ENCODE assay signal across 25 cellular contexts in the genomic region with DNA sequence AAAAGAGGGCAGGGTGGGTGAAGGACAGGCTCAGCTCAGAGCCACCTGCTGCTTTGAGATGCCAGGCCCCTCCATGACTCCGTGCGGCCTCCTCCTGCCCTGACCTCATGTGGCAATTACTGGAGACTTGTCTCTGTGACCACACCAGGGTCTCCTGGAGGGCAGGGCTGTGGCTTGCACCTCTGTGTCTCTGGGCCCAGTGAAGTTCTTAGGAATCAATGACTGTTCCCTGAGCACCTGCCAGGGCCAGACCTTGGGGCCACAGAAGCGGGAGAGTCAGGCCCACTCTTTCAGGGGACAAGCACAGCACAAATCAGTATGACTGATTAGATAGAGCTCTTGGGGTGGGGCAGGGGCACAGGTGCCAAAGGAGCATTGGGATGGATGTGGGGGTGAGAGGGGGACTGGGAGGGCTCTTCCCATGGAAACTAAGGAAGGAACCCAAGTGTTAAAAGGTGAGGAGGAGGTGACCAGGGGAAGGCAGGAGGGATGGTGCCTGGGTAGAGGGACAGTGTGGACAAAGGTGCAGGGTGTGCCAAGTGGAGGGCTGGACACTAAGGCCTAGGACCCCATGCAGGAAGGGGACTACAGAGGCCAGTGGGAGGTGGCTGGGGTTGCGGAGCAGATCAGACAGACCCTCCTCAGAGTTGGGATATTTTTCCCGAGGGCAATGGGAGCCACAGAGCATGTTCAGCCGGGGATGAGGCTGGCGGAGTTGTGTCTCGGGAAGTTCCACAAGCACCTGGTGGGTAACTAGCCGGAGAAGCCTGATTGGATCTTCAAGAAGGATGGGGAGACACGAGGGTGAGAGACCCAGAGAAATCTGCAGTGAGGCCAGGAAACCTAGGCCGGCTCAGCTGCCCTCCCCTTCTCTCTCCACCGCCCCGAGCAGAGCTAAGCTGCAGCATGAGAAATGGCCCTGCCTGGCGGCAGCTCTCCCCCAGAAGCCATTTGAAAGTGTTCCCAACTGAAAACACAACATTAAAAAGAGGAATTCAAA.
A peak's percentile ranks its signal among the peaks of the same experiment; 100 is the strongest.
DNase-seq lines count a peak whose midpoint lies in the region; ATAC-seq and TF ChIP-seq lines count a peak whose summit lies in the region.
"Had no signal": no experiment of that assay in that cellular context is flagged by ENCODE, and none has a peak within 500 bp of the region (broad histone marks: within the 10 kb centered on the region; RNA-seq: fewer than 3 reads in every experiment).

No MANE protein-coding gene starts in this region.

- H3K4me3 Mint-ChIP-seq in stimulated activated naive CD8-positive, alpha-beta T cell treated with anti-CD3 and anti-CD28 coated beads, Interleukin-15, amount 100 ng/mL, for 72 hours: no peak overlapping the region
- no peak overlapping the region for H3K4me3 Mint-ChIP-seq in glutamatergic neuron (ENCODE audit: unreplicated experiment)
- H3K4me3 Mint-ChIP-seq: activated CD4-positive, alpha-beta memory T cell treated with anti-CD3 and anti-CD28 coated beads, Interleukin-2, amount 10 ng/mL, durations not matched to agents 7 days and 5 days; activated naive CD8-positive, alpha-beta T cell treated with anti-CD3 and anti-CD28 coated beads, Interleukin-2, amount 50 U/mL, for 24 hours; memory B cell; T-helper 1 cell treated with Interleukin-12 subunit alpha and Interleukin-12 subunit beta and Interleukin-4 antibody, amounts not matched to agents 30 μg/mL and 1 μg/mL, for 36 hours had no signal

- H3K4me2 ChIP-seq in neuronal stem cell (ENCODE audit: insufficient read depth, low read length, poor library complexity, severe bottlenecking) (no peak overlapping the region), hepatocyte (no peak overlapping the region)
- H3K4me2 ChIP-seq: KMS-11 had no signal

- DNase-seq in stimulated activated naive CD8-positive, alpha-beta T cell treated with anti-CD3 and anti-CD28 coated beads, Interleukin-15, amount 100 ng/mL, for 72 hours: no peak
- DNase-seq in stimulated activated naive CD8-positive, alpha-beta T cell treated with anti-CD3 and anti-CD28 coated beads, Interleukin-15, Interleukin-2, amounts not matched to agents 100 U/mL and 50 U/mL, for 24 hours: no peak
- DNase-seq in glutamatergic neuron: peak; percentile 16
- no peak for DNase-seq in neuronal stem cell (ENCODE audit: low spot score)
- peak; percentile 17 to 56 for DNase-seq in aorta
- no peak for DNase-seq in stimulated activated CD4-positive, alpha-beta T cell treated with anti-CD3 and anti-CD28 coated beads, Interleukin-12 subunit alpha, Interleukin-12 subunit beta, amount 100 ng/mL, for 4 hours
- no peak for DNase-seq in GDM1 (lab: John Stamatoyannopoulos, UW)
- DNase-seq in hepatocyte (ENCODE audit: low spot score): no peak
- DNase-seq: activated CD4-positive, alpha-beta memory T cell treated with anti-CD3 and anti-CD28 coated beads, Interleukin-2, amount 10 ng/mL, durations not matched to agents 7 days and 5 days; activated CD4-positive, CD25-positive, alpha-beta regulatory T cell treated with anti-CD3 and anti-CD28 coated beads, Interleukin-2, amount 50 U/mL, for 72 hours; activated CD8-positive, alpha-beta memory T cell treated with anti-CD3 and anti-CD28 coated beads, Interleukin-2, amount 50 U/mL, for 48 hours; activated naive CD8-positive, alpha-beta T cell treated with anti-CD3 and anti-CD28 coated beads, Interleukin-2, amount 50 U/mL, for 24 hours; Calu3; NCI-H1417 treated with DMSO at 0.1 percent for 48 hours; NCI-H2081; NCI-H226; stimulated activated CD4-positive, alpha-beta T cell treated with anti-CD3 and anti-CD28 coated beads, Interleukin-15, amount 100 ng/mL, for 24 hours; stimulated activated naive CD4-positive, alpha-beta T cell had no signal

- H4K20me1 ChIP-seq in hepatocyte (ENCODE audit: insufficient read depth, poor library complexity, severe bottlenecking): no peaks in the 10 kb centered on the region

- H2AFZ ChIP-seq in neuronal stem cell (ENCODE audit: low read length) (no peak overlapping the region), hepatocyte (no peak overlapping the region)

- H3K4me1 ChIP-seq in neuronal stem cell (ENCODE audit: control insufficient read depth in 2 of 2, insufficient read depth in 1 of 2, low read depth in 1 of 2, low read length in 2 of 2) (no peaks in the 10 kb centered on the region), aorta (ENCODE audit: control insufficient read depth in 1 of 2, insufficient read depth in 2 of 2, low read length in 2 of 2) (no peaks in the 10 kb centered on the region), hepatocyte (ENCODE audit: insufficient read depth) (no peaks in the 10 kb centered on the region)
- H3K4me1 ChIP-seq: Peyer's patch had no signal

- H3K27me3 ChIP-seq in neuronal stem cell (ENCODE audit: control insufficient read depth in 3 of 3, insufficient read depth in 3 of 3, low read depth in 1 of 3, low read length in 3 of 3): peaks cover 0 to 53% (median 0%) of the 10 kb centered on the region in 3 experiments
- H3K27me3 ChIP-seq in aorta (ENCODE audit: control insufficient read depth in 1 of 2, insufficient read depth in 2 of 2, low read length in 1 of 2): no peaks in the 10 kb centered on the region
- no peaks in the 10 kb centered on the region for H3K27me3 ChIP-seq in hepatocyte
- H3K27me3 ChIP-seq: ovary, Peyer's patch had no signal

- H3K36me3 ChIP-seq in neuronal stem cell (replicated peaks in 1 of 2; ENCODE audit: control insufficient read depth in 2 of 2, insufficient read depth in 2 of 2, low read length in 2 of 2) (no peaks in the 10 kb centered on the region), aorta (ENCODE audit: control insufficient read depth in 1 of 2, insufficient read depth in 2 of 2, low read length in 1 of 2) (no peaks in the 10 kb centered on the region), hepatocyte (replicated peaks; ENCODE audit: insufficient read depth, low read depth) (no peaks in the 10 kb centered on the region)
- H3K36me3 ChIP-seq: ovary, Peyer's patch had no signal

- peaks cover 39% of the 10 kb centered on the region for H3K27me3 Mint-ChIP-seq in stimulated activated naive CD8-positive, alpha-beta T cell treated with anti-CD3 and anti-CD28 coated beads, Interleukin-15, amount 100 ng/mL, for 72 hours
- H3K27me3 Mint-ChIP-seq in glutamatergic neuron (ENCODE audit: unreplicated experiment): peaks cover 14% of the 10 kb centered on the region
- H3K27me3 Mint-ChIP-seq: activated CD4-positive, alpha-beta memory T cell treated with anti-CD3 and anti-CD28 coated beads, Interleukin-2, amount 10 ng/mL, durations not matched to agents 7 days and 5 days; activated naive CD8-positive, alpha-beta T cell treated with anti-CD3 and anti-CD28 coated beads, Interleukin-2, amount 50 U/mL, for 24 hours had no signal

- H3K4me3 ChIP-seq in neuronal stem cell (ENCODE audit: low read length in 2 of 2): no peak overlapping the region
- H3K4me3 ChIP-seq in aorta (ENCODE audit: low read length in 2 of 2): no peak overlapping the region
- no peak overlapping the region for H3K4me3 ChIP-seq in hepatocyte
- H3K4me3 ChIP-seq: dorsolateral prefrontal cortex, ovary, Peyer's patch had no signal

- no peak overlapping the region for H3K27ac ChIP-seq in neuronal stem cell (replicated peaks; ENCODE audit: low read length)
- H3K27ac ChIP-seq in aorta (ENCODE audit: low read depth in 1 of 2, low read length in 2 of 2): no peak overlapping the region
- no peak overlapping the region for H3K27ac ChIP-seq in hepatocyte
- H3K27ac ChIP-seq: C4-2B, dorsolateral prefrontal cortex, KMS-11, ovary, Peyer's patch had no signal

- H4K91ac ChIP-seq in neuronal stem cell (ENCODE audit: low read depth, low read length, poor library complexity): no peak overlapping the region

- no CpG with 5 or more reads among the region's 14 CpGs for WGBS in neuronal stem cell (ENCODE audit: extremely low coverage in 2 of 2, insufficient read length in 2 of 2, insufficient replicate concordance in 1 of 2), 2 donors
- 87 to 88% methylated on average over 14 of the region's 14 CpGs for WGBS in aorta, 2 donors
- 80% methylated on average over 14 of the region's 14 CpGs for WGBS in hepatocyte (ENCODE audit: low lambda C conversion rate, missing lambda C conversion rate)

- H2BK120ac ChIP-seq in neuronal stem cell (ENCODE audit: low read depth, low read length): no peak overlapping the region

- no peaks in the 10 kb centered on the region for H3K9me3 Mint-ChIP-seq in stimulated activated naive CD8-positive, alpha-beta T cell treated with anti-CD3 and anti-CD28 coated beads, Interleukin-15, amount 100 ng/mL, for 72 hours
- H3K9me3 Mint-ChIP-seq in glutamatergic neuron (ENCODE audit: unreplicated experiment): peaks cover 1% of the 10 kb centered on the region
- H3K9me3 Mint-ChIP-seq: activated CD4-positive, alpha-beta memory T cell treated with anti-CD3 and anti-CD28 coated beads, Interleukin-2, amount 10 ng/mL, durations not matched to agents 7 days and 5 days; activated naive CD8-positive, alpha-beta T cell treated with anti-CD3 and anti-CD28 coated beads, Interleukin-2, amount 50 U/mL, for 24 hours; memory B cell; T-helper 1 cell treated with Interleukin-12 subunit alpha and Interleukin-12 subunit beta and Interleukin-4 antibody, amounts not matched to agents 30 μg/mL and 1 μg/mL, for 36 hours had no signal

- H3K79me1 ChIP-seq in neuronal stem cell (ENCODE audit: low read depth, low read length): no peaks in the 10 kb centered on the region

- H3K9ac ChIP-seq in neuronal stem cell (ENCODE audit: low read depth, low read length, poor library complexity): peak overlapping the region; percentile 66
- H3K9ac ChIP-seq: KMS-11 had no signal

- H2BK5ac ChIP-seq in neuronal stem cell (ENCODE audit: low read length): no peak overlapping the region

- no peak for TF ChIP-seq CTCF in glutamatergic neuron (IDR thresholded peaks at IDR 0.05; ENCODE audit: partially characterized antibody, unreplicated experiment)
- no peak for TF ChIP-seq CTCF in hepatocyte (IDR thresholded peaks at IDR 0.05; ENCODE audit: poor library complexity)

- ATAC-seq in stimulated activated naive CD8-positive, alpha-beta T cell treated with anti-CD3 and anti-CD28 coated beads, Interleukin-15, amount 100 ng/mL, for 72 hours: no peak
- no peak for ATAC-seq in stimulated activated naive CD8-positive, alpha-beta T cell treated with anti-CD3 and anti-CD28 coated beads, Interleukin-15, Interleukin-2, amounts not matched to agents 100 U/mL and 50 U/mL, for 24 hours
- ATAC-seq in aorta (ENCODE audit: low FRiP score): no peak
- ATAC-seq: activated naive CD8-positive, alpha-beta T cell treated with anti-CD3 and anti-CD28 coated beads, Interleukin-2, amount 50 U/mL, for 24 hours had no signal

- H2BK15ac ChIP-seq in neuronal stem cell (ENCODE audit: low read length): no peak overlapping the region

- no peaks in the 10 kb centered on the region for H3K79me2 ChIP-seq in hepatocyte

- no peak overlapping the region for H4K8ac ChIP-seq in neuronal stem cell (ENCODE audit: low read depth, low read length)

- H3K36me3 Mint-ChIP-seq in glutamatergic neuron (ENCODE audit: unreplicated experiment): no peaks in the 10 kb centered on the region
- H3K36me3 Mint-ChIP-seq: memory B cell had no signal

- H3K27ac Mint-ChIP-seq in stimulated activated naive CD8-positive, alpha-beta T cell treated with anti-CD3 and anti-CD28 coated beads, Interleukin-15, amount 100 ng/mL, for 72 hours: peak overlapping the region; percentile 47 to 91
- H3K27ac Mint-ChIP-seq in glutamatergic neuron (ENCODE audit: unreplicated experiment): no peak overlapping the region
- H3K27ac Mint-ChIP-seq: activated CD4-positive, alpha-beta memory T cell treated with anti-CD3 and anti-CD28 coated beads, Interleukin-2, amount 10 ng/mL, durations not matched to agents 7 days and 5 days; activated naive CD8-positive, alpha-beta T cell treated with anti-CD3 and anti-CD28 coated beads, Interleukin-2, amount 50 U/mL, for 24 hours; memory B cell; T-helper 1 cell treated with Interleukin-12 subunit alpha and Interleukin-12 subunit beta and Interleukin-4 antibody, amounts not matched to agents 30 μg/mL and 1 μg/mL, for 36 hours had no signal

- H2BK12ac ChIP-seq in neuronal stem cell (ENCODE audit: low read length): no peak overlapping the region

- intact Hi-C loops in aorta (cut with DNase I): no loop called here

- peak overlapping the region; percentile 83 for H3K18ac ChIP-seq in neuronal stem cell (ENCODE audit: low read length)

- no peak overlapping the region for H2AK5ac ChIP-seq in neuronal stem cell (ENCODE audit: low read depth, low read length)

- no peaks in the 10 kb centered on the region for H3K4me1 Mint-ChIP-seq in stimulated activated naive CD8-positive, alpha-beta T cell treated with anti-CD3 and anti-CD28 coated beads, Interleukin-15, amount 100 ng/mL, for 72 hours
- peaks cover 3% of the 10 kb centered on the region for H3K4me1 Mint-ChIP-seq in glutamatergic neuron (ENCODE audit: low read depth, unreplicated experiment)
- H3K4me1 Mint-ChIP-seq: activated CD4-positive, alpha-beta memory T cell treated with anti-CD3 and anti-CD28 coated beads, Interleukin-2, amount 10 ng/mL, durations not matched to agents 7 days and 5 days; activated naive CD8-positive, alpha-beta T cell treated with anti-CD3 and anti-CD28 coated beads, Interleukin-2, amount 50 U/mL, for 24 hours; memory B cell had no signal

- peak overlapping the region; percentile 58 for H3K14ac ChIP-seq in neuronal stem cell (ENCODE audit: low read length)

- no peak overlapping the region for H3K4ac ChIP-seq in neuronal stem cell (ENCODE audit: low read length)

- H3K9me2 ChIP-seq in hepatocyte (replicated peaks; ENCODE audit: insufficient read depth): no peaks in the 10 kb centered on the region

- no peak overlapping the region for H3K23ac ChIP-seq in neuronal stem cell (ENCODE audit: low read depth, low read length, poor library complexity)

- H3K9me3 ChIP-seq in neuronal stem cell (replicated peaks in 1 of 2; ENCODE audit: control insufficient read depth in 2 of 2, insufficient read depth in 1 of 2, low read depth in 1 of 2, low read length in 2 of 2) (no peaks in the 10 kb centered on the region), aorta (ENCODE audit: control insufficient read depth, low read length) (no peaks in the 10 kb centered on the region), hepatocyte (ENCODE audit: low read depth) (no peaks in the 10 kb centered on the region)
- H3K9me3 ChIP-seq: ovary, Peyer's patch had no signal

Comparison
In these comparisons a context has a peak if more than half of its experiments do, and no peak if none do; other contexts are left out.
1. DNase-seq: peak in glutamatergic neuron (single experiment) and aorta (2 of 2); none in stimulated activated naive CD8-positive, alpha-beta T cell treated with anti-CD3 and anti-CD28 coated beads, Interleukin-15, amount 100 ng/mL, for 72 hours (0 of 2), stimulated activated naive CD8-positive, alpha-beta T cell treated with anti-CD3 and anti-CD28 coated beads, Interleukin-15, Interleukin-2, amounts not matched to agents 100 U/mL and 50 U/mL, for 24 hours (single experiment), neuronal stem cell (single experiment), stimulated activated CD4-positive, alpha-beta T cell treated with anti-CD3 and anti-CD28 coated beads, Interleukin-12 subunit alpha, Interleukin-12 subunit beta, amount 100 ng/mL, for 4 hours (single experiment), GDM1 (single experiment) and hepatocyte (single experiment).